ENCODE assay signal across 8 cellular contexts in genomic region chr10:114239117-114239993, GRCh38. TPM values are rescaled to one million over a fixed set of nuclear protein-coding genes. Genes with fewer than 3 reads are reported as not detected.
DNase-seq lines count a peak whose midpoint lies in the region; ATAC-seq and TF ChIP-seq lines count a peak whose summit lies in the region.

Gene VWA2, plus strand, starts transcription at chr10:114239254. Its CDS starts 9,460 bp downstream, at chr10:114248714.

- H3K27me3 Mint-ChIP-seq in activated CD4-positive, alpha-beta memory T cell treated with anti-CD3 and anti-CD28 coated beads, Interleukin-2, amount 10 ng/mL, durations not matched to agents 7 days and 5 days = peaks cover 74% of the 10 kb centered on the region
- H3K27me3 Mint-ChIP-seq in immature natural killer cell (ENCODE audit: low read depth in 3 of 3) = peaks cover 4 to 12% (median 7%) of the 10 kb centered on the region in 3 donors

- no peak within 1 kb of the TSS for H3K27ac Mint-ChIP-seq in activated CD4-positive, alpha-beta memory T cell treated with anti-CD3 and anti-CD28 coated beads, Interleukin-2, amount 10 ng/mL, durations not matched to agents 7 days and 5 days
- H3K27ac Mint-ChIP-seq in immature natural killer cell = no peak within 1 kb of the TSS

- peak within 1 kb of the TSS; percentile 1 for H3K4me3 Mint-ChIP-seq in activated CD4-positive, alpha-beta memory T cell treated with anti-CD3 and anti-CD28 coated beads, Interleukin-2, amount 10 ng/mL, durations not matched to agents 7 days and 5 days
- peak within 1 kb of the TSS in 1 of 5 donors; percentile 28 for H3K4me3 Mint-ChIP-seq in immature natural killer cell

- TF ChIP-seq CTCF in C4-2B (conservative IDR thresholded peaks at IDR 0.05) = peak; percentile 53

- H3K36me3 Mint-ChIP-seq in activated CD4-positive, alpha-beta memory T cell treated with anti-CD3 and anti-CD28 coated beads, Interleukin-2, amount 10 ng/mL, durations not matched to agents 7 days and 5 days (ENCODE audit: low read depth) = no peaks in the 10 kb centered on the region
- H3K36me3 Mint-ChIP-seq in immature natural killer cell = no peaks in the 10 kb centered on the region

- ATAC-seq in HG03521 (IDR thresholded peaks at IDR 0.05; ENCODE audit: unreplicated experiment) (peak; percentile 42), right cardiac atrium (peak; percentile 58 to 62), GM18517 (IDR thresholded peaks at IDR 0.05; ENCODE audit: unreplicated experiment) (no peak)

- no peaks in the 10 kb centered on the region for H3K9me3 ChIP-seq in right cardiac atrium (ENCODE audit: control insufficient read depth, low read length)

- peak; percentile 20 for DNase-seq in activated CD4-positive, alpha-beta memory T cell treated with anti-CD3 and anti-CD28 coated beads, Interleukin-2, amount 10 ng/mL, durations not matched to agents 7 days and 5 days
- DNase-seq in right cardiac atrium (peak; percentile 22 to 74 (median 64)), immature natural killer cell (no peak), OCI-M2 (lab: John Stamatoyannopoulos, UW; ENCODE audit: unreplicated experiment) (no peak)

- peak within 1 kb of the TSS; percentile 62 for H3K27ac ChIP-seq in C4-2B
- H3K27ac ChIP-seq in right cardiac atrium (ENCODE audit: low read length) = no peak within 1 kb of the TSS
- peak within 1 kb of the TSS in 12 of 21 experiments; percentile 28 to 81 (median 59) for H3K27ac ChIP-seq in skin epidermis

- no peaks in the 10 kb centered on the region for H3K4me1 ChIP-seq in right cardiac atrium (ENCODE audit: control insufficient read depth, insufficient read depth, low read length)

- H3K27me3 ChIP-seq in right cardiac atrium (ENCODE audit: control insufficient read depth, insufficient read depth) = no peaks in the 10 kb centered on the region

- no peaks in the 10 kb centered on the region for H3K9me3 Mint-ChIP-seq in activated CD4-positive, alpha-beta memory T cell treated with anti-CD3 and anti-CD28 coated beads, Interleukin-2, amount 10 ng/mL, durations not matched to agents 7 days and 5 days
- peaks cover 0 to 2% (median 0%) of the 10 kb centered on the region in 6 donors for H3K9me3 Mint-ChIP-seq in immature natural killer cell

- H3K4me3 ChIP-seq in right cardiac atrium (ENCODE audit: low read length) = peak within 1 kb of the TSS; percentile 48
- H3K4me3 ChIP-seq in skin epidermis = peak within 1 kb of the TSS; percentile 31 to 57 (median 42)

- CTCF ChIA-PET in activated CD4-positive, alpha-beta memory T cell treated with anti-CD3 and anti-CD28 coated beads, Interleukin-2, amount 10 ng/mL, durations not matched to agents 7 days and 5 days (lab: Charles Lee) = interaction anchor here (0.6 kb wide), 1 partner anchor 76 kb away, joined by 3 read pairs; no protein-coding TSS in a partner anchor

- 6% methylated on average over 79 of the region's 79 CpGs for WGBS in right cardiac atrium

- H3K4me1 Mint-ChIP-seq in activated CD4-positive, alpha-beta memory T cell treated with anti-CD3 and anti-CD28 coated beads, Interleukin-2, amount 10 ng/mL, durations not matched to agents 7 days and 5 days = peaks cover 5% of the 10 kb centered on the region
- no peaks in the 10 kb centered on the region for H3K4me1 Mint-ChIP-seq in immature natural killer cell

- POLR2A ChIA-PET in activated CD4-positive, alpha-beta memory T cell treated with anti-CD3 and anti-CD28 coated beads, Interleukin-2, amount 10 ng/mL, durations not matched to agents 7 days and 5 days (lab: Charles Lee) = interaction anchor here (1.0 kb wide), 1 partner anchor 91 kb away, joined by 3 read pairs; no protein-coding TSS in a partner anchor

- intact Hi-C loops in right cardiac atrium (cut with DNase I) = no loop called here

RNA-seq across cellular contexts. Expression of gene VWA2, which starts in this region (rescaled TPM):
- total RNA-seq in activated CD4-positive, alpha-beta memory T cell treated with anti-CD3 and anti-CD28 coated beads, Interleukin-2, amount 10 ng/mL, durations not matched to agents 7 days and 5 days = not detected
- total RNA-seq in right cardiac atrium = not detected
- polyA plus RNA-seq in right cardiac atrium (not detected), immature natural killer cell (not detected)

Comparison
In these comparisons a context has a peak if more than half of its experiments do, and no peak if none do; other contexts are left out.
1. Peak in DNase-seq in activated CD4-positive, alpha-beta memory T cell treated with anti-CD3 and anti-CD28 coated beads, Interleukin-2, amount 10 ng/mL, durations not matched to agents 7 days and 5 days; RNA of the gene not detected or under 1 TPM.
2. Peak in DNase-seq, ATAC-seq and H3K4me3 ChIP-seq in right cardiac atrium; RNA of the gene not detected or under 1 TPM.